ENCODE assay signal across 23 cellular contexts in the genomic region with DNA sequence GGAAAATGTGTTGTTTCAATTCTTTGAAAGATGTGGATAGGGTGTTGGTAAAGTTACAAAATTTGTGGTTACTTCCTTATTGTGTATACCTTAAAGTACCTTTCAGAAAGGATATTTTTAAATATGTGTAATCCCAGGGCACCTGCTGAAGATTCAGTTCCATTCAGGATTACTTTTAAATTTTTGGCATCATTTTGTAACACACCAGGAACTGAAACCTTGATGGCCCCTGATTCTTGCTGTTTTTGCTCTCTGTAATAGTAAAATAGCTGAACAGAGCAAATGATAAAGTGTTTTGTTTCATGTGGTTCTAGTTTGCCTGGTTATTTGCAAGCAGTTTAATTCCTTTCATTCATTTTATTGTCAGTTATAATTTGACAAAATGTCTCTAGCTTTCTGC.
"Had no signal": no experiment of that assay in that cellular context is flagged by ENCODE, and none has a peak within 500 bp of the region (broad histone marks: within the 10 kb centered on the region; RNA-seq: fewer than 3 reads in every experiment).

No MANE protein-coding gene starts in this region.

- DNase-seq: activated CD4-positive, alpha-beta T cell treated with anti-CD3 and anti-CD28 coated beads, Interleukin-2, amount 10 ng/mL, durations not matched to agents 7 days and 5 days; activated CD4-positive, CD25-positive, alpha-beta regulatory T cell treated with anti-CD3 and anti-CD28 coated beads, Interleukin-2, amount 50 U/mL, for 72 hours; activated CD8-positive, alpha-beta memory T cell treated with anti-CD3 and anti-CD28 coated beads for 24 hours; activated CD8-positive, alpha-beta memory T cell treated with anti-CD3 and anti-CD28 coated beads, Interleukin-2, amount 50 U/mL, for 4 hours; activated effector memory CD4-positive, alpha-beta T cell treated with anti-CD3 and anti-CD28 coated beads, Interleukin-2, amount 50 U/mL, for 16 hours; activated naive CD4-positive, alpha-beta T cell treated with anti-CD3 and anti-CD28 coated beads, Interleukin-2, amount 10 ng/mL, durations not matched to agents 7 days and 5 days; anterior cingulate cortex; body of pancreas; dermis blood vessel endothelial cell; effector CD8-positive, alpha-beta T cell; foreskin keratinocyte; lower lobe of right lung; mesendoderm; naive B cell; stimulated activated CD4-positive, alpha-beta T cell treated with anti-CD3 and anti-CD28 coated beads, Interleukin-2, amount 100 ng/mL, for 48 hours; stimulated activated CD8-positive, alpha-beta memory T cell treated with anti-CD3 and anti-CD28 coated beads, Interleukin-4, amount 100 ng/mL, for 48 hours; stimulated activated naive B cell treated with anti-CD40 and anti-IgM and Interleukin-4, amounts not matched to agents 10 μg/mL and 1 μg/mL and 100 μg/mL, for 72 hours; WERI-Rb-1 had no signal

- H3K9me3 Mint-ChIP-seq: activated CD4-positive, alpha-beta T cell treated with anti-CD3 and anti-CD28 coated beads, Interleukin-2, amount 10 ng/mL, durations not matched to agents 7 days and 5 days; activated naive CD4-positive, alpha-beta T cell treated with anti-CD3 and anti-CD28 coated beads, Interleukin-2, amount 10 ng/mL, durations not matched to agents 7 days and 5 days; naive B cell; stimulated activated naive B cell treated with anti-CD40 and anti-IgM and Interleukin-4, amounts not matched to agents 10 μg/mL and 1 μg/mL and 100 μg/mL, for 72 hours; type B pancreatic cell had no signal

- ATAC-seq: body of pancreas; foreskin keratinocyte; lower lobe of right lung; stimulated activated naive B cell treated with anti-CD40 and anti-IgM and Interleukin-4, amounts not matched to agents 10 μg/mL and 1 μg/mL and 100 μg/mL, for 72 hours had no signal

- H3K27me3 ChIP-seq: body of pancreas, cardiac muscle cell, foreskin keratinocyte, neural progenitor cell, vagina had no signal

- H3K27me3 Mint-ChIP-seq: activated CD4-positive, alpha-beta T cell treated with anti-CD3 and anti-CD28 coated beads, Interleukin-2, amount 10 ng/mL, durations not matched to agents 7 days and 5 days; activated naive CD4-positive, alpha-beta T cell treated with anti-CD3 and anti-CD28 coated beads, Interleukin-2, amount 10 ng/mL, durations not matched to agents 7 days and 5 days; naive B cell; progenitor cell of endocrine pancreas; stimulated activated naive B cell treated with anti-CD40 and anti-IgM and Interleukin-4, amounts not matched to agents 10 μg/mL and 1 μg/mL and 100 μg/mL, for 72 hours; type B pancreatic cell had no signal

- H3K27ac ChIP-seq: cardiac muscle cell, foreskin keratinocyte, lower lobe of right lung, neural progenitor cell, vagina, WERI-Rb-1 had no signal

- H3K4me1 ChIP-seq: foreskin keratinocyte, neural progenitor cell had no signal

- H3K4me3 ChIP-seq: body of pancreas, cardiac muscle cell, lower lobe of right lung, neural progenitor cell, vagina had no signal

- H3K27ac Mint-ChIP-seq: activated CD4-positive, alpha-beta T cell treated with anti-CD3 and anti-CD28 coated beads, Interleukin-2, amount 10 ng/mL, durations not matched to agents 7 days and 5 days; activated naive CD4-positive, alpha-beta T cell treated with anti-CD3 and anti-CD28 coated beads, Interleukin-2, amount 10 ng/mL, durations not matched to agents 7 days and 5 days; neural progenitor cell; progenitor cell of endocrine pancreas; stimulated activated naive B cell treated with anti-CD40 and anti-IgM and Interleukin-4, amounts not matched to agents 10 μg/mL and 1 μg/mL and 100 μg/mL, for 72 hours; type B pancreatic cell had no signal

- H2AFZ ChIP-seq: neural progenitor cell had no signal

- H3K4me2 ChIP-seq: neural progenitor cell had no signal

- H3K36me3 ChIP-seq: cardiac muscle cell, vagina had no signal

- H3K4me3 Mint-ChIP-seq: activated CD4-positive, alpha-beta T cell treated with anti-CD3 and anti-CD28 coated beads, Interleukin-2, amount 10 ng/mL, durations not matched to agents 7 days and 5 days; activated naive CD4-positive, alpha-beta T cell treated with anti-CD3 and anti-CD28 coated beads, Interleukin-2, amount 10 ng/mL, durations not matched to agents 7 days and 5 days; naive B cell; neural progenitor cell; stimulated activated naive B cell treated with anti-CD40 and anti-IgM and Interleukin-4, amounts not matched to agents 10 μg/mL and 1 μg/mL and 100 μg/mL, for 72 hours; type B pancreatic cell had no signal

- H3K9me3 ChIP-seq: body of pancreas, lower lobe of right lung, vagina had no signal

- H3K4me1 Mint-ChIP-seq: neural progenitor cell had no signal

- H3K9ac ChIP-seq: neural progenitor cell had no signal
